Comparison of ENCODE assay signal across 31 cellular contexts in genomic region chr2:142310530-142310929, GRCh38.
"Had no signal": no experiment of that assay in that cellular context is flagged by ENCODE, and none has a peak within 500 bp of the region (broad histone marks: within the 10 kb centered on the region; RNA-seq: fewer than 3 reads in every experiment).

No MANE protein-coding gene starts in this region.

- H3K27me3 ChIP-seq: neural progenitor cell, ovary, spleen, suprapubic skin, testis, tibial artery, transverse colon, upper lobe of right lung, uterus had no signal

- H3K4me1 Mint-ChIP-seq: natural killer cell; neural progenitor cell; stimulated activated memory B cell treated with anti-CD40 and anti-IgM and Interleukin-4, amounts not matched to agents 10 μg/mL and 1 μg/mL and 100 μg/mL, for 72 hours; stimulated activated naive CD8-positive, alpha-beta T cell treated with anti-CD3 and anti-CD28 coated beads, Interleukin-15, amount 100 ng/mL, for 72 hours had no signal

- H3K9me3 ChIP-seq: ovary, psoas muscle, testis, transverse colon, upper lobe of right lung, uterus had no signal

- H3K4me2 ChIP-seq: neural progenitor cell, smooth muscle cell had no signal

- H3K4me1 ChIP-seq: neural progenitor cell, parathyroid adenoma, psoas muscle, spleen, suprapubic skin, testis, tibial artery, transverse colon, upper lobe of right lung, uterus had no signal

- DNase-seq: natural killer cell; occipital lobe; ovary; posterior cingulate gyrus; psoas muscle; right cardiac atrium; spleen; stimulated activated CD4-positive, alpha-beta T cell treated with anti-CD3 and anti-CD28 coated beads, Interleukin-12 subunit alpha, Interleukin-12 subunit beta, amount 100 ng/mL, for 4 hours; stimulated activated CD4-positive, alpha-beta T cell treated with anti-CD3 and anti-CD28 coated beads, Interleukin-1b, Interleukin-23, amount 100 ng/mL, for 48 hours; stimulated activated CD4-positive, alpha-beta T cell treated with anti-CD3 and anti-CD28 coated beads, Interleukin-4, amount 100 ng/mL, for 1 hour; stimulated activated CD4-positive, alpha-beta T cell treated with anti-CD3 and anti-CD28 coated beads, Interleukin-4, amount 100 ng/mL, for 4 hours; stimulated activated CD8-positive, alpha-beta memory T cell treated with anti-CD3 and anti-CD28 coated beads, Interleukin-4, amount 100 ng/mL, for 48 hours; stimulated activated naive CD4-positive, alpha-beta T cell; stimulated activated naive CD8-positive, alpha-beta T cell treated with anti-CD3 and anti-CD28 coated beads, Interleukin-15, amount 100 ng/mL, for 72 hours; stimulated activated naive CD8-positive, alpha-beta T cell treated with anti-CD3 and anti-CD28 coated beads, Interleukin-15, Interleukin-2, amounts not matched to agents 100 U/mL and 50 U/mL, for 24 hours; substantia nigra; testis; tibial artery; transverse colon; upper lobe of right lung; uterus had no signal

- H3K27me3 Mint-ChIP-seq: progenitor cell of endocrine pancreas; stimulated activated memory B cell treated with anti-CD40 and anti-IgM and Interleukin-4, amounts not matched to agents 10 μg/mL and 1 μg/mL and 100 μg/mL, for 72 hours; stimulated activated naive CD8-positive, alpha-beta T cell treated with anti-CD3 and anti-CD28 coated beads, Interleukin-15, amount 100 ng/mL, for 72 hours; type B pancreatic cell had no signal

- H3K27ac ChIP-seq: neural progenitor cell, ovary, parathyroid adenoma, psoas muscle, skin epidermis, spleen, suprapubic skin, testis, tibial artery, transverse colon, upper lobe of right lung, uterus had no signal

- H3K36me3 Mint-ChIP-seq: neural progenitor cell; stimulated activated memory B cell treated with anti-CD40 and anti-IgM and Interleukin-4, amounts not matched to agents 10 μg/mL and 1 μg/mL and 100 μg/mL, for 72 hours; type B pancreatic cell had no signal

- H3K4me3 ChIP-seq: neural progenitor cell, ovary, psoas muscle, skin epidermis, smooth muscle cell, spleen, suprapubic skin, testis, tibial artery, transverse colon, upper lobe of right lung, uterus had no signal

- H3K36me3 ChIP-seq: neural progenitor cell, ovary, spleen, suprapubic skin, tibial artery, transverse colon, upper lobe of right lung, uterus had no signal

- H3K27ac Mint-ChIP-seq: natural killer cell; nephron; neural progenitor cell; progenitor cell of endocrine pancreas; stimulated activated memory B cell treated with anti-CD40 and anti-IgM and Interleukin-4, amounts not matched to agents 10 μg/mL and 1 μg/mL and 100 μg/mL, for 72 hours; stimulated activated naive CD8-positive, alpha-beta T cell treated with anti-CD3 and anti-CD28 coated beads, Interleukin-15, amount 100 ng/mL, for 72 hours; type B pancreatic cell had no signal

- H3K9ac ChIP-seq: neural progenitor cell, parathyroid adenoma had no signal

- ATAC-seq: natural killer cell; psoas muscle; right cardiac atrium; sciatic nerve; stimulated activated memory B cell treated with anti-CD40 and anti-IgM and Interleukin-4, amounts not matched to agents 10 μg/mL and 1 μg/mL and 100 μg/mL, for 72 hours; stimulated activated naive CD8-positive, alpha-beta T cell treated with anti-CD3 and anti-CD28 coated beads, Interleukin-15, amount 100 ng/mL, for 72 hours; stimulated activated naive CD8-positive, alpha-beta T cell treated with anti-CD3 and anti-CD28 coated beads, Interleukin-15, Interleukin-2, amounts not matched to agents 100 U/mL and 50 U/mL, for 24 hours; upper lobe of right lung had no signal

- H3K4me3 Mint-ChIP-seq: natural killer cell; nephron; neural progenitor cell; stimulated activated memory B cell treated with anti-CD40 and anti-IgM and Interleukin-4, amounts not matched to agents 10 μg/mL and 1 μg/mL and 100 μg/mL, for 72 hours; stimulated activated naive CD8-positive, alpha-beta T cell treated with anti-CD3 and anti-CD28 coated beads, Interleukin-15, amount 100 ng/mL, for 72 hours; type B pancreatic cell had no signal
